ENCODE assay signal across 10 cellular contexts in the genomic region with DNA sequence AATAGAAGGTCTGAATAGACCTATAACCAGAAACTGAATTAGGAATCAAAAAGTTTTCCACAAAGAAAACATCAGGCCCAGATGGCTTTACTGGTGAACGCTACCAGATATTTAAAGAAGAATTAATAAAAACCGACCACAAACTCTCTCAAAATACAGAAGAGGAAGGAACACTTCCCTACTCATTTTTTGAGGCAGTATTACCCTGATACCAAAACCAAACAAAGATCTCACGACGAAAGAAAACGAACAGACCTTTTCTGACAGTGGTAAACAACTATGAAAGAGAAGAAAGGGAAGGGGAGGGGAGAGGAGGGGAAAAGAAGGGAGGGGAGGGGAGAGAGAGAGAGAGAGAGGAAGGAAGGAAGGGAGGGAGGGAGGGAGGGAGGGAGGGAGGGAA. TPM values are rescaled to one million over a fixed set of nuclear protein-coding genes. Genes with fewer than 3 reads are reported as not detected.
DNase-seq lines count a peak whose midpoint lies in the region; ATAC-seq and TF ChIP-seq lines count a peak whose summit lies in the region.
"Had no signal": no experiment of that assay in that cellular context is flagged by ENCODE, and none has a peak within 500 bp of the region (broad histone marks: within the 10 kb centered on the region; RNA-seq: fewer than 3 reads in every experiment).

No MANE protein-coding gene starts in this region.

- H3K27ac Mint-ChIP-seq in activated T-helper 17 cell treated with anti-CD3 and anti-CD28 coated beads, Interleukin-2, amount 50 U/mL, for 72 hours: peak overlapping the region; percentile 52

- H3K4me1 ChIP-seq in left ventricle myocardium inferior (peaks cover 97% of the 10 kb centered on the region), heart right ventricle (peaks cover 44 to 98% (median 86%) of the 10 kb centered on the region in 9 donors), upper lobe of right lung (peaks cover 85% of the 10 kb centered on the region)

- H3K4me1 Mint-ChIP-seq in activated T-helper 17 cell treated with anti-CD3 and anti-CD28 coated beads, Interleukin-2, amount 50 U/mL, for 72 hours: peaks cover 68% of the 10 kb centered on the region

- ATAC-seq in heart right ventricle (no peak), HG03432 (IDR thresholded peaks at IDR 0.05; ENCODE audit: unreplicated experiment) (peak; percentile 43), upper lobe of right lung (no peak), GM19452 (IDR thresholded peaks at IDR 0.05; ENCODE audit: unreplicated experiment) (no peak), HG03039 (IDR thresholded peaks at IDR 0.05; ENCODE audit: unreplicated experiment) (no peak)
- no peak for ATAC-seq in activated T-helper 17 cell treated with anti-CD3 and anti-CD28 coated beads, Interleukin-2, amount 50 U/mL, for 72 hours (replicated peaks)

- WGBS in heart right ventricle, 2 donors: 63 to 80% methylated on average over 5 of the region's 5 CpGs

- no peaks in the 10 kb centered on the region for H3K27me3 Mint-ChIP-seq in activated T-helper 17 cell treated with anti-CD3 and anti-CD28 coated beads, Interleukin-2, amount 50 U/mL, for 72 hours

- no peaks in the 10 kb centered on the region for H3K27me3 ChIP-seq in left ventricle myocardium inferior (ENCODE audit: low read depth)
- no peaks in the 10 kb centered on the region for H3K27me3 ChIP-seq in heart right ventricle
- H3K27me3 ChIP-seq in upper lobe of right lung: no peaks in the 10 kb centered on the region

- no peak for TF ChIP-seq CTCF in left ventricle myocardium inferior (IDR thresholded peaks at IDR 0.05; ENCODE audit: borderline replicate concordance)
- TF ChIP-seq CTCF in heart right ventricle (IDR thresholded peaks at IDR 0.05): no peak
- no peak for TF ChIP-seq CTCF in upper lobe of right lung (IDR thresholded peaks at IDR 0.05)

- H3K36me3 ChIP-seq in left ventricle myocardium inferior: no peaks in the 10 kb centered on the region
- H3K36me3 ChIP-seq in heart right ventricle: no peaks in the 10 kb centered on the region
- H3K36me3 ChIP-seq in upper lobe of right lung: no peaks in the 10 kb centered on the region

- H3K9me3 ChIP-seq in left ventricle myocardium inferior (replicated peaks) (no peaks in the 10 kb centered on the region), heart right ventricle (peaks cover 0 to 7% (median 0%) of the 10 kb centered on the region in 11 donors), upper lobe of right lung (no peaks in the 10 kb centered on the region)

- H3K36me3 Mint-ChIP-seq in activated T-helper 17 cell treated with anti-CD3 and anti-CD28 coated beads, Interleukin-2, amount 50 U/mL, for 72 hours (ENCODE audit: low read depth): peaks cover 12% of the 10 kb centered on the region

- intact Hi-C loops in left ventricle myocardium inferior (cut with micrococcal nuclease): no loop called here
- intact Hi-C loops in heart right ventricle (cut with DNase I): no loop called here
- intact Hi-C loops in upper lobe of right lung (cut with DNase I): no loop called here

- DNase-seq in left ventricle myocardium inferior (no peak), heart right ventricle (no peak), upper lobe of right lung (no peak), caudate nucleus (lab: John Stamatoyannopoulos, UW) (no peak)
- DNase-seq: cerebellar nuclear complex, posterior cingulate gyrus had no signal

- peak overlapping the region; percentile 83 for H3K27ac ChIP-seq in left ventricle myocardium inferior (replicated peaks)
- H3K27ac ChIP-seq in heart right ventricle: peak overlapping the region in 3 of 10 donors; percentile 7 to 100 (median 74)
- H3K27ac ChIP-seq in upper lobe of right lung: peak overlapping the region; percentile 38
- H3K27ac ChIP-seq in caudate nucleus (ENCODE audit: low read depth, low read length): no peak overlapping the region

- H3K9me3 Mint-ChIP-seq in activated T-helper 17 cell treated with anti-CD3 and anti-CD28 coated beads, Interleukin-2, amount 50 U/mL, for 72 hours: no peaks in the 10 kb centered on the region

- no peak overlapping the region for H3K4me3 ChIP-seq in left ventricle myocardium inferior
- no peak overlapping the region for H3K4me3 ChIP-seq in heart right ventricle
- no peak overlapping the region for H3K4me3 ChIP-seq in upper lobe of right lung

- H3K4me3 Mint-ChIP-seq in activated T-helper 17 cell treated with anti-CD3 and anti-CD28 coated beads, Interleukin-2, amount 50 U/mL, for 72 hours: peak overlapping the region; percentile 77

RNA-seq across cellular contexts. Expression of a gene that starts 13.5 kb away (rescaled TPM):
- 37.1 TPM for total RNA-seq in left ventricle myocardium inferior
- total RNA-seq in heart right ventricle: 100 to 1,000 TPM in 1 of 10 donors, 10 to 100 TPM in 9; 30.0 to 117 (median 43.1) TPM
- polyA plus RNA-seq in heart right ventricle: 10 to 100 TPM; 14.8 to 29.0 TPM
- 10 to 100 TPM; 45.4 to 57.9 TPM for total RNA-seq in activated T-helper 17 cell treated with anti-CD3 and anti-CD28 coated beads, Interleukin-2, amount 50 U/mL, for 72 hours
- 80.1 TPM for total RNA-seq in upper lobe of right lung
